9 cellular contexts compared by ENCODE assay signal in genomic region chr17:34121311-34121710, GRCh38.
"Had no signal": no experiment of that assay in that cellular context is flagged by ENCODE, and none has a peak within 500 bp of the region (broad histone marks: within the 10 kb centered on the region; RNA-seq: fewer than 3 reads in every experiment).

No MANE protein-coding gene starts in this region.

- H3K27ac ChIP-seq: GM23248, HL-60 had no signal

- FAIRE-seq: H54, HepG2 had no signal

- H3K4me1 Mint-ChIP-seq: IgD-negative memory B cell had no signal

- H3K4me3 ChIP-seq: GM23248 had no signal

- ATAC-seq: HepG2 had no signal

- H3K27ac Mint-ChIP-seq: H9, IgD-negative memory B cell had no signal

- H3K4me3 Mint-ChIP-seq: H9, IgD-negative memory B cell had no signal

- H3K36me3 Mint-ChIP-seq: IgD-negative memory B cell had no signal

- H3K9me3 Mint-ChIP-seq: H9, IgD-negative memory B cell had no signal

- H2AFZ ChIP-seq: GM23248 had no signal

- DNase-seq: GM23248, GOT3, H9, HCEC 1CT, KG1 had no signal

- H3K9ac ChIP-seq: GM23248 had no signal
